Comparison of ENCODE assay signal across 17 cellular contexts in genomic region chr10:58239561-58240169, GRCh38. TPM values are rescaled to one million over a fixed set of nuclear protein-coding genes. Genes with fewer than 3 reads are reported as not detected.
DNase-seq lines count a peak whose midpoint lies in the region; ATAC-seq and TF ChIP-seq lines count a peak whose summit lies in the region.
"Had no signal": no experiment of that assay in that cellular context is flagged by ENCODE, and none has a peak within 500 bp of the region (broad histone marks: within the 10 kb centered on the region; RNA-seq: fewer than 3 reads in every experiment).

No MANE protein-coding gene starts in this region.

- intact Hi-C loops in Caco-2 (cut with micrococcal nuclease; ENCODE audit: unreplicated experiment): loop anchor here (1.0 kb wide), 2 partner anchors 17 to 29 kb away; no protein-coding TSS in a partner anchor

- peaks cover 16% of the 10 kb centered on the region for H3K9me3 Mint-ChIP-seq in Caco-2 (ENCODE audit: unreplicated experiment)
- H3K9me3 Mint-ChIP-seq: natural killer cell had no signal

- H3K27ac Mint-ChIP-seq in Caco-2 (ENCODE audit: unreplicated experiment): peak overlapping the region; percentile 32

- peak overlapping the region; percentile 34 for H3K4me3 Mint-ChIP-seq in Caco-2 (ENCODE audit: unreplicated experiment)
- H3K4me3 Mint-ChIP-seq: natural killer cell had no signal

- H3K27me3 ChIP-seq in Caco-2 (replicated peaks; ENCODE audit: control insufficient read depth, insufficient read depth, low read length): no peaks in the 10 kb centered on the region
- H3K27me3 ChIP-seq: ascending aorta, sigmoid colon had no signal

- POLR2A ChIA-PET in Caco-2 (lab: Charles Lee): interaction anchor here (0.7 to 1.9 kb wide), 3 partner anchors 28 to 212 kb away, joined by 3 to 7 read pairs (median 4); partner anchors contain the start of genes CISD1 and IPMK

- H3K9me3 ChIP-seq in Caco-2: peaks cover 5% of the 10 kb centered on the region; the same call in 1 of the 2 replicates
- H3K9me3 ChIP-seq: ascending aorta, sigmoid colon had no signal

- BruUV-seq in Caco-2 (replicated peaks; lab: Mats Ljungman, UMichigan): no TSS peak

- H3K4me1 ChIP-seq in Caco-2: peaks cover 36% of the 10 kb centered on the region
- H3K4me1 ChIP-seq: ascending aorta had no signal

- DNase-seq in Caco-2 (peak; percentile 48 to 57), HS-5 (ENCODE audit: low read depth) (peak; percentile 47), astrocyte of the hippocampus (ENCODE audit: low read depth, low spot score) (peak; percentile 11), glomerular endothelial cell (ENCODE audit: extremely low read depth, low read depth, low spot score) (peak; percentile 69), NCI-H2196 (lab: John Stamatoyannopoulos, UW; ENCODE audit: unreplicated experiment) (no peak), HUDEP-2 (lab: John Stamatoyannopoulos, UW; ENCODE audit: unreplicated experiment in 76 of 76) (no peak), NCI-H524 treated with DMSO at 0.1 percent for 48 hours (lab: John Stamatoyannopoulos, UW) (no peak)
- DNase-seq: activated CD4-positive, alpha-beta T cell treated with anti-CD3 and anti-CD28 coated beads for 4 hours; C1 segment of cervical spinal cord; left ventricle myocardium superior; natural killer cell; NCI-H2171 treated with DMSO at 0.1 percent for 48 hours; OCI-M1; sigmoid colon; stimulated activated naive CD8-positive, alpha-beta T cell treated with anti-CD3 and anti-CD28 coated beads, Interleukin-15, Interleukin-2, amounts not matched to agents 100 U/mL and 50 U/mL, for 24 hours had no signal

- ATAC-seq in GM21526 (IDR thresholded peaks at IDR 0.05; ENCODE audit: low FRiP score, unreplicated experiment): no peak
- ATAC-seq: left ventricle myocardium superior; natural killer cell; stimulated activated naive CD8-positive, alpha-beta T cell treated with anti-CD3 and anti-CD28 coated beads, Interleukin-15, Interleukin-2, amounts not matched to agents 100 U/mL and 50 U/mL, for 24 hours had no signal

- peaks cover 46% of the 10 kb centered on the region for H3K4me1 Mint-ChIP-seq in Caco-2 (ENCODE audit: low read depth, unreplicated experiment)

- CTCF ChIA-PET in Caco-2 (lab: Charles Lee): no interaction called here

- no peaks in the 10 kb centered on the region for H3K27me3 Mint-ChIP-seq in Caco-2 (ENCODE audit: insufficient read depth, unreplicated experiment)

- H3K36me3 Mint-ChIP-seq in Caco-2 (ENCODE audit: insufficient read depth, unreplicated experiment): peaks cover 22% of the 10 kb centered on the region
- H3K36me3 Mint-ChIP-seq: natural killer cell had no signal

- peaks cover 4% of the 10 kb centered on the region; the same call in 1 of the 2 replicates for H3K36me3 ChIP-seq in Caco-2 (ENCODE audit: control insufficient read depth, insufficient read depth, low read length)

- no peak for TF ChIP-seq CTCF in Caco-2 (IDR thresholded peaks at IDR 0.05; ENCODE audit: insufficient read depth in 1 of 2, low read depth in 1 of 2, low read length in 1 of 2, severe bottlenecking in 1 of 2, unreplicated experiment in 1 of 2)

- H3K4me3 ChIP-seq in Caco-2 (ENCODE audit: low read depth, low read length): no peak overlapping the region
- H3K4me3 ChIP-seq: ascending aorta, sigmoid colon had no signal

RNA-seq across cellular contexts. Expression of gene IPMK, which starts 28.0 kb away (rescaled TPM):
- 18.0 and 18.3 TPM in 2 replicates for total RNA-seq in Caco-2 (2022)
- total RNA-seq in glomerular endothelial cell: 7.5 and 9.1 TPM in 2 replicates

RNA-seq across cellular contexts. Expression of gene CISD1, which starts 29.3 kb away (rescaled TPM):
- total RNA-seq in Caco-2 (2022): 98.3 and 99.3 TPM in 2 replicates
- 24.8 and 44.8 TPM in 2 replicates for total RNA-seq in glomerular endothelial cell

Comparison
In these comparisons a context has a peak if more than half of its experiments do, and no peak if none do; other contexts are left out.
1. DNase-seq: peak in Caco-2 (2 of 2), HS-5 (single experiment), astrocyte of the hippocampus (single experiment) and glomerular endothelial cell (single experiment); none in NCI-H2196 (single experiment), HUDEP-2 (0 of 76) and NCI-H524 treated with DMSO at 0.1 percent for 48 hours (single experiment).